17 cellular contexts compared by ENCODE assay signal in genomic region chr3:148604270-148605085, GRCh38.
DNase-seq lines count a peak whose midpoint lies in the region; ATAC-seq, FAIRE-seq and TF ChIP-seq lines count a peak whose summit lies in the region.
"Had no signal": no experiment of that assay in that cellular context is flagged by ENCODE, and none has a peak within 500 bp of the region (broad histone marks: within the 10 kb centered on the region; RNA-seq: fewer than 3 reads in every experiment).

No MANE protein-coding gene starts in this region.

- H3K9me3 ChIP-seq in A549: no peaks in the 10 kb centered on the region
- H3K9me3 ChIP-seq in right lobe of liver: no peaks in the 10 kb centered on the region
- H3K9me3 ChIP-seq: Caco-2 had no signal

- peak overlapping the region; percentile 29 for H3K4me3 ChIP-seq in A549
- H3K4me3 ChIP-seq in choroid plexus epithelial cell (ENCODE audit: low read depth, low read length): no peak overlapping the region
- no peak overlapping the region for H3K4me3 ChIP-seq in right lobe of liver
- H3K4me3 ChIP-seq: heart right ventricle had no signal

- ATAC-seq in A549 (peak; percentile 57 to 70; a peak in 4 of 6 replicates), right lobe of liver (no peak), GM21447 (IDR thresholded peaks at IDR 0.05; ENCODE audit: unreplicated experiment) (no peak), GM18861 (IDR thresholded peaks at IDR 0.05; ENCODE audit: unreplicated experiment) (no peak), GM18520 (IDR thresholded peaks at IDR 0.05; ENCODE audit: unreplicated experiment) (no peak)
- ATAC-seq in natural killer cell treated with Interleukin-12 subunit alpha and Interleukin-12 subunit beta and Interleukin-15 and Interleukin-18, amount 100 ng/mL, for 72 hours: no peak
- ATAC-seq: naive thymus-derived CD8-positive, alpha-beta T cell had no signal

- POLR2A ChIA-PET in A549 (lab: Yijun Ruan, JAX): interaction anchor here (0.7 to 1.0 kb wide), 2 partner anchors 21 to 1134 kb away, joined by 3 to 6 read pairs; no protein-coding TSS in a partner anchor

- H3K27ac Mint-ChIP-seq in natural killer cell treated with Interleukin-12 subunit alpha and Interleukin-12 subunit beta and Interleukin-15 and Interleukin-18, amount 100 ng/mL, for 72 hours: no peak overlapping the region
- H3K27ac Mint-ChIP-seq: naive thymus-derived CD8-positive, alpha-beta T cell had no signal

- peak overlapping the region; percentile 69 for H3K4me2 ChIP-seq in A549

- H3K36me3 ChIP-seq in right lobe of liver: no peaks in the 10 kb centered on the region
- H3K36me3 ChIP-seq: heart right ventricle had no signal

- intact Hi-C loops in right lobe of liver (cut with DNase I): no loop called here

- TF ChIP-seq POLR2A in A549 (IDR thresholded peaks at IDR 0.05; ENCODE audit: low read length) (no peak), right lobe of liver (IDR thresholded peaks at IDR 0.05) (no peak)

- no peak for TF ChIP-seq RAD21 in A549 (conservative IDR thresholded peaks at IDR 0.05 in 1 of 2, IDR thresholded peaks at IDR 0.05 in 1 of 2)

- H3K4me1 ChIP-seq in A549 (peaks cover 57% of the 10 kb centered on the region), right lobe of liver (peaks cover 0 to 47% (median 15%) of the 10 kb centered on the region in 4 donors)

- H3K27ac ChIP-seq in A549: peak overlapping the region; percentile 79
- peak overlapping the region; percentile 41 to 92 (median 83) for H3K27ac ChIP-seq in right lobe of liver
- H3K27ac ChIP-seq: heart right ventricle had no signal

- TF ChIP-seq CTCF in A549 (IDR thresholded peaks at IDR 0.05): no peak
- TF ChIP-seq CTCF in choroid plexus epithelial cell (conservative IDR thresholded peaks at IDR 0.05; ENCODE audit: low read depth, low read length): no peak
- no peak for TF ChIP-seq CTCF in right lobe of liver (IDR thresholded peaks at IDR 0.05)

- no peaks in the 10 kb centered on the region for H3K36me3 Mint-ChIP-seq in natural killer cell treated with Interleukin-12 subunit alpha and Interleukin-12 subunit beta and Interleukin-15 and Interleukin-18, amount 100 ng/mL, for 72 hours
- H3K36me3 Mint-ChIP-seq: naive thymus-derived CD8-positive, alpha-beta T cell had no signal

- H3K27me3 ChIP-seq in right lobe of liver: no peaks in the 10 kb centered on the region
- H3K27me3 ChIP-seq: heart right ventricle had no signal

- no peaks in the 10 kb centered on the region for H3K27me3 Mint-ChIP-seq in natural killer cell treated with Interleukin-12 subunit alpha and Interleukin-12 subunit beta and Interleukin-15 and Interleukin-18, amount 100 ng/mL, for 72 hours
- H3K27me3 Mint-ChIP-seq: naive thymus-derived CD8-positive, alpha-beta T cell had no signal

- H3K9me3 Mint-ChIP-seq in natural killer cell treated with Interleukin-12 subunit alpha and Interleukin-12 subunit beta and Interleukin-15 and Interleukin-18, amount 100 ng/mL, for 72 hours: no peaks in the 10 kb centered on the region

- DNase-seq in A549 (ENCODE audit: low read depth in 1 of 2, low spot score in 1 of 2): peak; percentile 13 to 49
- peak; percentile 71 for DNase-seq in HCEC 1CT
- DNase-seq in choroid plexus epithelial cell (ENCODE audit: low read depth): peak; percentile 41
- DNase-seq in right lobe of liver: no peak
- no peak for DNase-seq in natural killer cell treated with Interleukin-12 subunit alpha and Interleukin-12 subunit beta and Interleukin-15 and Interleukin-18, amount 100 ng/mL, for 72 hours (ENCODE audit: low spot score)
- DNase-seq: activated naive CD4-positive, alpha-beta T cell treated with anti-CD3 and anti-CD28 coated beads, Interleukin-2, amount 50 U/mL, for 16 hours; caudate nucleus; heart right ventricle; naive thymus-derived CD8-positive, alpha-beta T cell; NCI-H187; NCI-H510A treated with DMSO at 0.1 percent for 48 hours; OCI-M1; stimulated activated CD4-positive, alpha-beta T cell treated with anti-CD3 and anti-CD28 coated beads, Interleukin-4, amount 100 ng/mL, for 4 hours had no signal

- peak; percentile 43 for FAIRE-seq in A549 (lab: Jason Lieb, UNC)

- H3K4me3 Mint-ChIP-seq in natural killer cell treated with Interleukin-12 subunit alpha and Interleukin-12 subunit beta and Interleukin-15 and Interleukin-18, amount 100 ng/mL, for 72 hours: no peak overlapping the region
- H3K4me3 Mint-ChIP-seq: naive thymus-derived CD8-positive, alpha-beta T cell had no signal

- CTCF ChIA-PET in A549 (lab: Yijun Ruan, JAX): no interaction called here

- no peak for TF ChIP-seq EP300 in A549 (IDR thresholded peaks at IDR 0.05)

- WGBS in A549 (ENCODE audit: missing lambda C conversion rate): 4% methylated on average over 9 of the region's 9 CpGs
- 64% methylated on average over 8 of the region's 9 CpGs for WGBS in right lobe of liver (ENCODE audit: insufficient coverage, low coverage, low lambda C conversion rate, missing lambda C conversion rate)

- no peaks in the 10 kb centered on the region for H3K4me1 Mint-ChIP-seq in natural killer cell treated with Interleukin-12 subunit alpha and Interleukin-12 subunit beta and Interleukin-15 and Interleukin-18, amount 100 ng/mL, for 72 hours (ENCODE audit: low read depth in 2 of 2)
- H3K4me1 Mint-ChIP-seq: naive thymus-derived CD8-positive, alpha-beta T cell had no signal

TF ChIP-seq in A549, 52 proteins besides CTCF, POLR2A, EP300 and RAD21 (continues in another document):
- TF ChIP-seq JUNB (IDR thresholded peaks at IDR 0.05) (peak; percentile 20; the same call in 1 of the 2 replicates), NPAS2 (CRISPR knock-in tag; IDR thresholded peaks at IDR 0.05; ENCODE audit: borderline replicate concordance) (no peak), REST (IDR thresholded peaks at IDR 0.05) (no peak), MAZ (IDR thresholded peaks at IDR 0.05; ENCODE audit: borderline replicate concordance, low read depth, low read length) (no peak), NR3C1 (IDR thresholded peaks at IDR 0.05) (no peak), BHLHE40 (IDR thresholded peaks at IDR 0.05; ENCODE audit: low read depth, low read length) (no peak), TFCP2L1 (CRISPR knock-in tag; IDR thresholded peaks at IDR 0.05) (no peak), ZC3H11A (IDR thresholded peaks at IDR 0.05) (no peak), SMC3 (IDR thresholded peaks at IDR 0.05) (no peak), MYC (IDR thresholded peaks at IDR 0.05; ENCODE audit: borderline replicate concordance, low read length) (no peak), GATA3 (IDR thresholded peaks at IDR 0.05; ENCODE audit: borderline replicate concordance) (0 out of 2 replicates have a peak, but pooled peaks have one; percentile 15), JUN (IDR thresholded peaks at IDR 0.05) (no peak), RCOR1 (IDR thresholded peaks at IDR 0.05; ENCODE audit: low read depth, low read length) (no peak), HOXB5 (CRISPR knock-in tag; IDR thresholded peaks at IDR 0.05) (no peak), ELK1 (IDR thresholded peaks at IDR 0.05; ENCODE audit: low read depth, low read length) (no peak), FOSB (CRISPR knock-in tag; IDR thresholded peaks at IDR 0.05) (no peak), FOXS1 (CRISPR knock-in tag; IDR thresholded peaks at IDR 0.05) (no peak), CEBPB (IDR thresholded peaks at IDR 0.05) (no peak), ZFP36 (IDR thresholded peaks at IDR 0.05; ENCODE audit: borderline replicate concordance, partially characterized antibody) (no peak), FOSL2 (IDR thresholded peaks at IDR 0.05) (0 out of 2 replicates have a peak, but pooled peaks have one; percentile 20), FOSL2 (CRISPR knock-in tag; IDR thresholded peaks at IDR 0.05) (peak; percentile 71), RFX5 (IDR thresholded peaks at IDR 0.05) (no peak)

Comparison
In these comparisons a context has a peak if more than half of its experiments do, and no peak if none do; other contexts are left out.
1. ATAC-seq: peak in A549 (2 of 2); none in right lobe of liver (0 of 4), GM21447 (single experiment), GM18861 (single experiment), GM18520 (single experiment) and natural killer cell treated with Interleukin-12 subunit alpha and Interleukin-12 subunit beta and Interleukin-15 and Interleukin-18, amount 100 ng/mL, for 72 hours (0 of 2).
2. DNase-seq: peak in A549 (2 of 2), HCEC 1CT (single experiment) and choroid plexus epithelial cell (single experiment); none in right lobe of liver (0 of 3) and natural killer cell treated with Interleukin-12 subunit alpha and Interleukin-12 subunit beta and Interleukin-15 and Interleukin-18, amount 100 ng/mL, for 72 hours (single experiment).